In the genomic region with DNA sequence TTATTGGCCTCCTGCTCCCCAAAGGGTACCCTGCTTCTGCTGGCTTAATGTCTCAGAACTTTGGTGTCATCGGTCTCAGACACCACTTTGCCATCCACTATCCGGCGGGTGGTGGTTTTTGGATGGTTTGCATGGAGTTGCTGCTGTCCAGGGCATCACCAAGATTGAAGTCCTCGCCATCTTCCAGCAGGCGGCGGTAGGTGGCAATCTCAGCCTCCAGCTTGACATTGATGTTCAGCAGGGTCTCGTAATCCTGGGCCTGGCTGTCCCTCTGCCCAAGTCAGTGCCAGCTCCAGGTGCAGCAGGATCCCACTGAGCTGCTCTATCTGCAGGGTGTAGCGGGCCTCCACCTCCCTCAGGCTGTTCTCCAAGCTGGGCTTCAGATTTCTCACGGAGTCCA, we compare ENCODE assay signal across 9 cellular contexts. TPM values are rescaled to one million over a fixed set of nuclear protein-coding genes. Genes with fewer than 3 reads are reported as not detected.
A peak's percentile ranks its signal among the peaks of the same experiment; 100 is the strongest.
DNase-seq lines count a peak whose midpoint lies in the region; TF ChIP-seq lines count a peak whose summit lies in the region.
"Not testable (repeated sequence)": the region's sequence is repeated elsewhere in the genome, so short reads cannot be mapped to it uniquely, and the experiment has no call there.
"Had no signal": no experiment of that assay in that cellular context is flagged by ENCODE, and none has a peak within 500 bp of the region (broad histone marks: within the 10 kb centered on the region; RNA-seq: fewer than 3 reads in every experiment).

No MANE protein-coding gene starts in this region.

- H3K9me2 ChIP-seq in OCI-LY1 (ENCODE audit: low read depth, low read length): not testable (repeated sequence)

- TF ChIP-seq CTCF in BJ (IDR thresholded peaks at IDR 0.05; ENCODE audit: insufficient read depth, low read depth, low read length): peak; percentile 63
- peak; percentile 43 for TF ChIP-seq CTCF in HFF-Myc (IDR thresholded peaks at IDR 0.05; ENCODE audit: low read depth, low read length, missing control alignments)
- peak; percentile 45 for TF ChIP-seq CTCF in OCI-LY1 (IDR thresholded peaks at IDR 0.05; ENCODE audit: low read length)
- peak in 3 of 6 experiments; percentile 14 to 38 (median 17) for TF ChIP-seq CTCF in adrenal gland (IDR thresholded peaks at IDR 0.05)
- peak; percentile 50 for TF ChIP-seq CTCF in neural progenitor cell (IDR thresholded peaks at IDR 0.05)

- intact Hi-C loops in adrenal gland (cut with DNase I); head of caudate nucleus (cut with DNase I): not testable (repeated sequence)

- H3K79me2 ChIP-seq in OCI-LY1 (ENCODE audit: insufficient read depth, low read length); neural progenitor cell (ENCODE audit: low read depth): not testable (repeated sequence)

- not testable (repeated sequence) for H4K20me1 ChIP-seq in OCI-LY1 (ENCODE audit: insufficient read depth, low read length); neural progenitor cell (ENCODE audit: low read depth)

- POLR2A ChIA-PET in BJ (lab: Charles Lee); activated CD4-positive, alpha-beta T cell treated with anti-CD3 and anti-CD28 coated beads, Interleukin-2, amount 10 ng/mL, durations not matched to agents 7 days and 5 days (lab: Charles Lee): not testable (repeated sequence)

- not testable (repeated sequence) for TF ChIP-seq POLR2A in adrenal gland (IDR thresholded peaks at IDR 0.05)

- H3K36me3 ChIP-seq in BJ (ENCODE audit: control insufficient read depth, insufficient read depth, low read length); OCI-LY1 (ENCODE audit: insufficient read depth, low read length); adrenal gland (replicated peaks in 1 of 2); neural progenitor cell: not testable (repeated sequence)

- 39 to 76% (median 68%) methylated on average over 5 to 9 of the region's 9 CpGs for WGBS in adrenal gland, 4 donors

- H3K27me3 Mint-ChIP-seq in activated CD4-positive, alpha-beta T cell treated with anti-CD3 and anti-CD28 coated beads, Interleukin-2, amount 10 ng/mL, durations not matched to agents 7 days and 5 days: peaks cover 27% of the 10 kb centered on the region
- H3K27me3 Mint-ChIP-seq in neural progenitor cell (ENCODE audit: insufficient read depth, low read depth): not testable (repeated sequence)

- not testable (repeated sequence) for H3K9ac ChIP-seq in OCI-LY1 (ENCODE audit: low read length); neural progenitor cell

- H3K36me3 Mint-ChIP-seq in activated CD4-positive, alpha-beta T cell treated with anti-CD3 and anti-CD28 coated beads, Interleukin-2, amount 10 ng/mL, durations not matched to agents 7 days and 5 days (ENCODE audit: low read depth); neural progenitor cell: not testable (repeated sequence)

- H3K4me1 Mint-ChIP-seq in activated CD4-positive, alpha-beta T cell treated with anti-CD3 and anti-CD28 coated beads, Interleukin-2, amount 10 ng/mL, durations not matched to agents 7 days and 5 days; neural progenitor cell: not testable (repeated sequence)

- H3K4me2 ChIP-seq in OCI-LY1 (ENCODE audit: low read length); neural progenitor cell: not testable (repeated sequence)

- not testable (repeated sequence) for DNase-seq in BJ (ENCODE audit: low read depth); HFF-Myc (ENCODE audit: extremely low read depth, low read depth)
- DNase-seq in activated CD4-positive, alpha-beta T cell treated with anti-CD3 and anti-CD28 coated beads, Interleukin-2, amount 10 ng/mL, durations not matched to agents 7 days and 5 days: peak; percentile 59
- DNase-seq in adrenal gland (peak in 4 of 7 donors; percentile 45 to 77 (median 72)), head of caudate nucleus (peak in 34 of 42 donors; percentile 24 to 81 (median 62)), neural progenitor cell (ENCODE audit: low spot score) (peak; percentile 55)
- DNase-seq in stimulated activated CD8-positive, alpha-beta memory T cell treated with anti-CD3 and anti-CD28 coated beads, Interleukin-15, amount 100 ng/mL, for 24 hours (ENCODE audit: low read depth): peak; percentile 8

- H3K4me3 Mint-ChIP-seq in activated CD4-positive, alpha-beta T cell treated with anti-CD3 and anti-CD28 coated beads, Interleukin-2, amount 10 ng/mL, durations not matched to agents 7 days and 5 days; neural progenitor cell: not testable (repeated sequence)

- H3K27ac Mint-ChIP-seq in activated CD4-positive, alpha-beta T cell treated with anti-CD3 and anti-CD28 coated beads, Interleukin-2, amount 10 ng/mL, durations not matched to agents 7 days and 5 days; neural progenitor cell: not testable (repeated sequence)

- H3F3A ChIP-seq in OCI-LY1 (ENCODE audit: insufficient read depth, low read length); neural progenitor cell (ENCODE audit: low read depth): not testable (repeated sequence)

- H3K9me3 ChIP-seq in OCI-LY1 (ENCODE audit: low read length); adrenal gland (replicated peaks in 1 of 3); neural progenitor cell (ENCODE audit: low read depth): not testable (repeated sequence)

- H3K4me3 ChIP-seq in BJ (ENCODE audit: low read depth, low read length); HFF-Myc (replicated peaks; ENCODE audit: low read depth, low read length); OCI-LY1 (ENCODE audit: low read depth, low read length, poor library complexity, severe bottlenecking); adrenal gland; neural progenitor cell: not testable (repeated sequence)

- CTCF ChIA-PET in BJ (lab: Yijun Ruan, JAX): interaction anchor here (0.7 to 4.1 kb wide), 23 partner anchors 12 to 222 kb away, joined by 3 to 49 read pairs (median 4); a partner anchor contains a TSS
- CTCF ChIA-PET in activated CD4-positive, alpha-beta T cell treated with anti-CD3 and anti-CD28 coated beads, Interleukin-2, amount 10 ng/mL, durations not matched to agents 7 days and 5 days (lab: Charles Lee): interaction anchor here (0.5 to 1.9 kb wide), 6 partner anchors 20 to 1013 kb away, joined by 3 to 5 read pairs (median 3); a partner anchor contains a TSS

- H3K27ac ChIP-seq in OCI-LY1 (ENCODE audit: low read depth, low read length, poor library complexity, severe bottlenecking); adrenal gland; neural progenitor cell: not testable (repeated sequence)

- H2AFZ ChIP-seq in OCI-LY1 (ENCODE audit: low read length); neural progenitor cell (replicated peaks): not testable (repeated sequence)

- H3K4me1 ChIP-seq in OCI-LY1 (ENCODE audit: insufficient read depth, low read length, severe bottlenecking); adrenal gland (replicated peaks in 1 of 2); neural progenitor cell: not testable (repeated sequence)

- not testable (repeated sequence) for H3K9me3 Mint-ChIP-seq in activated CD4-positive, alpha-beta T cell treated with anti-CD3 and anti-CD28 coated beads, Interleukin-2, amount 10 ng/mL, durations not matched to agents 7 days and 5 days; neural progenitor cell

- not testable (repeated sequence) for H3K27me3 ChIP-seq in BJ (ENCODE audit: control insufficient read depth, insufficient read depth, low read length); OCI-LY1 (ENCODE audit: insufficient read depth, low read length); adrenal gland; neural progenitor cell

RNA-seq across cellular contexts. Expression of a gene that starts 9.1 kb away (rescaled TPM):
- polyA plus RNA-seq in BJ (2011; rRNA removed) (1.3 and 2.3 TPM in 2 replicates), adrenal gland (1 to 10 TPM; 1.1 to 7.5 (median 4.7) TPM)
- polyA minus RNA-seq in BJ (2011; rRNA and poly(A)+ RNA removed): 1.4 and 1.8 TPM in 2 replicates
- total RNA-seq in activated CD4-positive, alpha-beta T cell treated with anti-CD3 and anti-CD28 coated beads, Interleukin-2, amount 10 ng/mL, durations not matched to agents 7 days and 5 days: under 1 TPM; 0.84 to 0.98 TPM
- total RNA-seq in adrenal gland (10 to 100 TPM in 4 of 8 donors, 1 to 10 TPM in 4; 6.2 to 17.9 (median 10.3) TPM), neural progenitor cell (ENCODE audit: low replicate concordance) (2.4 and 6.9 TPM in 2 replicates)

RNA-seq across cellular contexts. Expression of a gene that starts 28.3 kb away (rescaled TPM):
- polyA plus RNA-seq in BJ (2011; rRNA removed) (0.20 and 0.52 TPM in 2 replicates), adrenal gland (1 to 10 TPM in 1 of 3 donors, under 1 TPM in 1, not detected in 1; 0.72 to 1.5 TPM)
- not detected in 2 replicates for polyA minus RNA-seq in BJ (2011; rRNA and poly(A)+ RNA removed)
- not detected for total RNA-seq in activated CD4-positive, alpha-beta T cell treated with anti-CD3 and anti-CD28 coated beads, Interleukin-2, amount 10 ng/mL, durations not matched to agents 7 days and 5 days
- total RNA-seq in adrenal gland (1 to 10 TPM in 1 of 8 donors, not detected in 7; 1.3 TPM), neural progenitor cell (ENCODE audit: low replicate concordance) (not detected in 2 replicates)
- total RNA-seq: sciatic nerve had no signal

RNA-seq across cellular contexts. Expression of a gene that starts 54.0 kb away (rescaled TPM):
- polyA plus RNA-seq in BJ (2011; rRNA removed): 3,018 and 4,118 TPM in 2 replicates
- 571 and 926 TPM in 2 replicates for polyA minus RNA-seq in BJ (2011; rRNA and poly(A)+ RNA removed)
- 1,000 to 10,000 TPM; 2,113 to 2,760 TPM for total RNA-seq in activated CD4-positive, alpha-beta T cell treated with anti-CD3 and anti-CD28 coated beads, Interleukin-2, amount 10 ng/mL, durations not matched to agents 7 days and 5 days
- 1,000 to 10,000 TPM in 5 of 8 donors, 100 to 1,000 TPM in 3; 695 to 2,605 (median 1,261) TPM for total RNA-seq in adrenal gland
- 1,000 to 10,000 TPM; 1,244 to 2,745 (median 2,081) TPM for polyA plus RNA-seq in adrenal gland
- total RNA-seq in neural progenitor cell (ENCODE audit: low replicate concordance): 1,028 and 2,309 TPM in 2 replicates
